ENCODE assay signal across 1 cellular context in the genomic region with DNA sequence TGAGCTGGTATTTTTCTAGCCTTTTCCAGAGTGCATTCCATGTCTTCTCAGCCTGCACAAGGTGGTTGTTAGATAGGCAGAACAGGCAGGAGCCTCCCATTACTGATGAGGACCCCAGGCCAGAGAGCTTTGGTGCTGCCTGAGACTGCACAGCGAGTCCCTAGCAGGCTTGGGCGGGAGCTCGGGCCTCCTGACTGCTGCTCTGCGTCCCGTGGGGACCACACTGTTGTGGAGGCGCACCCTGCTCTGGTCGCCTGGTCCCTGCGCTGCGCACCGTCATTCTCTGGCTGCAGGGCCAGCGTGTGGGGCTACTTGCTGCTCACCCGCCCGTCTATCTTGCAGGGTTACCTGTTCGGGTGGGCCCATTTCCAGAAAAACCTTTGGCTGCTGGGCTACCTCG.
TF ChIP-seq lines count a peak whose summit lies in the region.

No MANE protein-coding gene starts in this region.

TF ChIP-seq in HepG2, 621 proteins besides CTCF, POLR2A, EP300 and RAD21:
- TF ChIP-seq TOE1 (CRISPR knock-in tag; IDR thresholded peaks at IDR 0.05): no peak
- no peak for TF ChIP-seq ZBTB10 (CRISPR knock-in tag; IDR thresholded peaks at IDR 0.05; ENCODE audit: borderline replicate concordance)
- peak; percentile 0 for TF ChIP-seq AGO2 (optimal IDR thresholded peaks at IDR 0.05; ENCODE audit: low read depth, low read length)
- TF ChIP-seq ZNF615 (CRISPR knock-in tag; IDR thresholded peaks at IDR 0.05; ENCODE audit: borderline replicate concordance): no peak
